8 cellular contexts compared by ENCODE assay signal in the genomic region with DNA sequence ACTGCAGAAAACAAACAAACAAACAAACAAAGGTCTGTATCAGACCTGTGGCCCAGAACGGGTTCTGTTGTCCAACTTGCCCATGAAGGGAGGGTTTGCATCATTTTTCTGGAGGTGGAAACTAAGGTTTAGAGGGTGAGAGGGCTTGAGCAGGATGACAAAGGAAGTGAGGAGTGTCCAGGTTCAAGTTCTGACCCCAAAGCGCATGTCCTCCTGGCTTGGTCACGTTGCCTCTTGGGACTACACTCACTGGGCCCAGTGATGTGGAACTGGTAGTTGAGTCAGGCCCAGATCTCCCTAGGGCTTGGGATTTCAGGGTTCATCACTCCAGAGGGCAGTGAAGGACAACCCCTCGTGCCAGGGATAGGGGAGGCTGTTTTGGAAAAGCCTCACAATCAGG. TPM values are rescaled to one million over a fixed set of nuclear protein-coding genes. Genes with fewer than 3 reads are reported as not detected.
DNase-seq lines count a peak whose midpoint lies in the region; ATAC-seq and TF ChIP-seq lines count a peak whose summit lies in the region.
"Had no signal": no experiment of that assay in that cellular context is flagged by ENCODE, and none has a peak within 500 bp of the region (broad histone marks: within the 10 kb centered on the region; RNA-seq: fewer than 3 reads in every experiment).

No MANE protein-coding gene starts in this region.

- H3K9ac ChIP-seq in iPS-20b (ENCODE audit: low read depth, low read length): no peak overlapping the region

- H3K4me1 Mint-ChIP-seq in activated T-helper 1 cell treated with anti-CD3 and anti-CD28 coated beads, Interleukin-12 subunit alpha, Interleukin-12 subunit beta, Interleukin-2, Interleukin-4 antibody, amounts not matched to agents 30 ng/mL and 10 ng/mL and 1 ng/mL, durations not matched to agents 14 hours and 24 hours and 36 hours (ENCODE audit: low read depth): peaks cover 62% of the 10 kb centered on the region
- peaks cover 86% of the 10 kb centered on the region for H3K4me1 Mint-ChIP-seq in stimulated activated naive CD8-positive, alpha-beta T cell treated with anti-CD3 and anti-CD28 coated beads, Interleukin-15, amount 100 ng/mL, for 72 hours

- H3K4me1 ChIP-seq in HEK293 (ENCODE audit: control insufficient read depth, insufficient read depth, low read length) (peaks cover 32% of the 10 kb centered on the region), iPS-20b (ENCODE audit: insufficient read depth, low read length) (peaks cover 27% of the 10 kb centered on the region; the same call in 1 of the 2 replicates)

- no peak overlapping the region for H3K4me3 ChIP-seq in HEK293 (ENCODE audit: low read depth, low read length)
- peak overlapping the region; percentile 85; the same call in 1 of the 2 replicates for H3K4me3 ChIP-seq in iPS-20b (ENCODE audit: low read length)

- H3K4me3 Mint-ChIP-seq in activated T-helper 1 cell treated with anti-CD3 and anti-CD28 coated beads, Interleukin-12 subunit alpha, Interleukin-12 subunit beta, Interleukin-2, Interleukin-4 antibody, amounts not matched to agents 30 ng/mL and 10 ng/mL and 1 ng/mL, durations not matched to agents 14 hours and 24 hours and 36 hours: peak overlapping the region; percentile 93
- peak overlapping the region; percentile 89 to 95 for H3K4me3 Mint-ChIP-seq in stimulated activated naive CD8-positive, alpha-beta T cell treated with anti-CD3 and anti-CD28 coated beads, Interleukin-15, amount 100 ng/mL, for 72 hours

- POLR2A ChIA-PET in HEK293 (lab: Yijun Ruan, JAX): interaction anchor here (2.0 kb wide), 1 partner anchor 12 kb away, joined by 31 read pairs; no protein-coding TSS in a partner anchor

- TF ChIP-seq CTCF in HEK293 (tag by site-specific recombination; IDR thresholded peaks at IDR 0.05): no peak

- H3K9me3 ChIP-seq in HEK293 (ENCODE audit: control insufficient read depth, insufficient read depth, low read depth, low read length): no peaks in the 10 kb centered on the region
- H3K9me3 ChIP-seq in iPS-20b (ENCODE audit: insufficient read depth, low read depth, low read length): no peaks in the 10 kb centered on the region

- CTCF ChIA-PET in HEK293 (lab: Yijun Ruan, JAX): no interaction called here

- no peaks in the 10 kb centered on the region for H3K9me3 Mint-ChIP-seq in activated T-helper 1 cell treated with anti-CD3 and anti-CD28 coated beads, Interleukin-12 subunit alpha, Interleukin-12 subunit beta, Interleukin-2, Interleukin-4 antibody, amounts not matched to agents 30 ng/mL and 10 ng/mL and 1 ng/mL, durations not matched to agents 14 hours and 24 hours and 36 hours
- no peaks in the 10 kb centered on the region for H3K9me3 Mint-ChIP-seq in stimulated activated naive CD8-positive, alpha-beta T cell treated with anti-CD3 and anti-CD28 coated beads, Interleukin-15, amount 100 ng/mL, for 72 hours

- H3K27ac ChIP-seq in HEK293 (ENCODE audit: extremely low read depth, low read depth, low read length): no peak overlapping the region
- no peak overlapping the region for H3K27ac ChIP-seq in iPS-20b (ENCODE audit: low read length)

- H3K36me3 ChIP-seq in HEK293 (ENCODE audit: control insufficient read depth in 2 of 2, insufficient read depth in 1 of 2, low read length in 2 of 2) (peaks cover 0 to 4% of the 10 kb centered on the region in 2 experiments; a peak in 2 of 3 replicates), iPS-20b (ENCODE audit: insufficient read depth, low read depth, low read length) (peaks cover 26% of the 10 kb centered on the region; the same call in 1 of the 2 replicates)

- intact Hi-C loops in activated T-helper 1 cell treated with anti-CD3 and anti-CD28 coated beads, Interleukin-12 subunit alpha, Interleukin-12 subunit beta, Interleukin-2, Interleukin-4 antibody, amounts not matched to agents 30 ng/mL and 10 ng/mL and 1 ng/mL, durations not matched to agents 14 hours and 24 hours and 36 hours (cut with micrococcal nuclease): loop anchor here (5.0 kb wide), 1 partner anchor 347 kb away; a partner anchor contains a TSS

- no peak for DNase-seq in activated T-helper 1 cell treated with anti-CD3 and anti-CD28 coated beads, Interleukin-12 subunit alpha, Interleukin-12 subunit beta, Interleukin-2, Interleukin-4 antibody, amounts not matched to agents 30 ng/mL and 10 ng/mL and 1 ng/mL, durations not matched to agents 14 hours and 24 hours and 36 hours (ENCODE audit: low spot score)
- DNase-seq in stimulated activated naive CD8-positive, alpha-beta T cell treated with anti-CD3 and anti-CD28 coated beads, Interleukin-15, amount 100 ng/mL, for 72 hours: no peak
- DNase-seq in 8988T: no peak
- no peak for DNase-seq in stimulated activated CD4-positive, alpha-beta T cell treated with anti-CD3 and anti-CD28 coated beads, Interleukin-2, amount 100 ng/mL, for 48 hours

- H3K36me3 Mint-ChIP-seq in activated T-helper 1 cell treated with anti-CD3 and anti-CD28 coated beads, Interleukin-12 subunit alpha, Interleukin-12 subunit beta, Interleukin-2, Interleukin-4 antibody, amounts not matched to agents 30 ng/mL and 10 ng/mL and 1 ng/mL, durations not matched to agents 14 hours and 24 hours and 36 hours (ENCODE audit: low read depth): peaks cover 30% of the 10 kb centered on the region

- H3K27me3 Mint-ChIP-seq in activated T-helper 1 cell treated with anti-CD3 and anti-CD28 coated beads, Interleukin-12 subunit alpha, Interleukin-12 subunit beta, Interleukin-2, Interleukin-4 antibody, amounts not matched to agents 30 ng/mL and 10 ng/mL and 1 ng/mL, durations not matched to agents 14 hours and 24 hours and 36 hours (ENCODE audit: insufficient read depth): no peaks in the 10 kb centered on the region
- no peaks in the 10 kb centered on the region for H3K27me3 Mint-ChIP-seq in stimulated activated naive CD8-positive, alpha-beta T cell treated with anti-CD3 and anti-CD28 coated beads, Interleukin-15, amount 100 ng/mL, for 72 hours

- peak overlapping the region; percentile 90 for H3K27ac Mint-ChIP-seq in activated T-helper 1 cell treated with anti-CD3 and anti-CD28 coated beads, Interleukin-12 subunit alpha, Interleukin-12 subunit beta, Interleukin-2, Interleukin-4 antibody, amounts not matched to agents 30 ng/mL and 10 ng/mL and 1 ng/mL, durations not matched to agents 14 hours and 24 hours and 36 hours
- peak overlapping the region; percentile 85 to 93 for H3K27ac Mint-ChIP-seq in stimulated activated naive CD8-positive, alpha-beta T cell treated with anti-CD3 and anti-CD28 coated beads, Interleukin-15, amount 100 ng/mL, for 72 hours

- no peak for ATAC-seq in stimulated activated naive CD8-positive, alpha-beta T cell treated with anti-CD3 and anti-CD28 coated beads, Interleukin-15, amount 100 ng/mL, for 72 hours
- ATAC-seq in HG02870 (IDR thresholded peaks at IDR 0.05; ENCODE audit: unreplicated experiment): no peak
- ATAC-seq: left lobe of liver had no signal

- H3K27me3 ChIP-seq in iPS-20b (ENCODE audit: insufficient read depth, low read length): peaks cover 4% of the 10 kb centered on the region; the same call in 1 of the 2 replicates

TF ChIP-seq in HEK293, 187 proteins besides CTCF, POLR2A, EP300 and RAD21:
- TF ChIP-seq MYNN (tag by site-specific recombination; IDR thresholded peaks at IDR 0.05; ENCODE audit: borderline replicate concordance) (no peak), ZNF366 (tag by site-specific recombination; conservative IDR thresholded peaks at IDR 0.05) (no peak), ZBTB48 (tag by site-specific recombination; IDR thresholded peaks at IDR 0.05) (0 out of 2 replicates have a peak, but pooled peaks have one; percentile 25)
- TF ChIP-seq, protein P1, sequence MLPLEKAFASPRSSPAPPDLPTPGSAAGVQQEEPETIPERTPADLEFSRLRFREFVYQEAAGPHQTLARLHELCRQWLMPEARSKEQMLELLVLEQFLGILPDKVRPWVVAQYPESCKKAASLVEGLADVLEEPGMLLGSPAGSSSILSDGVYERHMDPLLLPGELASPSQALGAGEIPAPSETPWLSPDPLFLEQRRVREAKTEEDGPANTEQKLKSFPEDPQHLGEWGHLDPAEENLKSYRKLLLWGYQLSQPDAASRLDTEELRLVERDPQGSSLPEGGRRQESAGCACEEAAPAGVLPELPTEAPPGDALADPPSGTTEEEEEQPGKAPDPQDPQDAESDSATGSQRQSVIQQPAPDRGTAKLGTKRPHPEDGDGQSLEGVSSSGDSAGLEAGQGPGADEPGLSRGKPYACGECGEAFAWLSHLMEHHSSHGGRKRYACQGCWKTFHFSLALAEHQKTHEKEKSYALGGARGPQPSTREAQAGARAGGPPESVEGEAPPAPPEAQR (tag by site-specific recombination; IDR thresholded peaks at IDR 0.05): no peak

RNA-seq across cellular contexts. Expression of a gene that starts 1.8 kb away (rescaled TPM):
- total RNA-seq in activated T-helper 1 cell treated with anti-CD3 and anti-CD28 coated beads, Interleukin-12 subunit alpha, Interleukin-12 subunit beta, Interleukin-2, Interleukin-4 antibody, amounts not matched to agents 30 ng/mL and 10 ng/mL and 1 ng/mL, durations not matched to agents 14 hours and 24 hours and 36 hours: 167 and 172 TPM in 2 replicates
